1 cellular context compared by ENCODE assay signal in the genomic region with DNA sequence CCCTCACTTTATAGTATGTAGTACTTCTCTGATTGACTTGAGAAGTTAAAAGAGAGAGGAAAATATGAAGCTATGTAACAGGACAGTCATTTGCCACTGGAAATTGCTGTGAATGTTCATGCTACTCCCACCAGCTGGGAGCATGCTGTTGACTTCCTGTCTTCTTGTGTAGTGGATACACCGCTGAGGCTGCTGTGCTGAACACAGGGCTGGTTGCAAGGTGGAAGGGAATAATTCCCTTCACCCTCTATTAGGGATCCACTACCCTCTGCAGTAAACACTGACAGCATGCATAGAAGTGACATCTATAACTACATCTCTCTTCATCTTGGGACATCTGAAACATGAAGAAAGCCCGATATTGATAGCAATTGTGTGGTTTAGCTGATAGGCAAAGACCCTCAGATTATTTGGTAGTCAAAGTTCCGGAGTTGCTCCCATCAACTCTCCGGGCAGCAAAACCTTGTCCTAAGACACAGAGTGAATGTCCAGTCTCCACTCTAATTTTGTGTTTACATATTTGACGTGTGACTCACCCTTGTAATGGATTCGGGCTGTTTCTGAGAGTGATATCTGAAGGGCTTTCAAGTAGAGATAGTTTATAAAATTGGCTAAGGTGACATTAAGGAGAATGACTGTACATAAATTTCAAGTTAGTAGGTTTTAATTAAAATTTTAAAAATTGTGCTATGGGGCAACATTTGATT.
TF ChIP-seq lines count a peak whose summit lies in the region.

No MANE protein-coding gene starts in this region.

TF ChIP-seq in IMR-90, 13 proteins besides CTCF, POLR2A, EP300 and RAD21 (continued from another document):
- peak; percentile 66; the same call in 1 of the 2 replicates for TF ChIP-seq FOS (IDR thresholded peaks at IDR 0.05; ENCODE audit: low read depth, low read length)
- no peak for TF ChIP-seq SMC3 (IDR thresholded peaks at IDR 0.05; ENCODE audit: low read depth, low read length)
